In the genomic region with DNA sequence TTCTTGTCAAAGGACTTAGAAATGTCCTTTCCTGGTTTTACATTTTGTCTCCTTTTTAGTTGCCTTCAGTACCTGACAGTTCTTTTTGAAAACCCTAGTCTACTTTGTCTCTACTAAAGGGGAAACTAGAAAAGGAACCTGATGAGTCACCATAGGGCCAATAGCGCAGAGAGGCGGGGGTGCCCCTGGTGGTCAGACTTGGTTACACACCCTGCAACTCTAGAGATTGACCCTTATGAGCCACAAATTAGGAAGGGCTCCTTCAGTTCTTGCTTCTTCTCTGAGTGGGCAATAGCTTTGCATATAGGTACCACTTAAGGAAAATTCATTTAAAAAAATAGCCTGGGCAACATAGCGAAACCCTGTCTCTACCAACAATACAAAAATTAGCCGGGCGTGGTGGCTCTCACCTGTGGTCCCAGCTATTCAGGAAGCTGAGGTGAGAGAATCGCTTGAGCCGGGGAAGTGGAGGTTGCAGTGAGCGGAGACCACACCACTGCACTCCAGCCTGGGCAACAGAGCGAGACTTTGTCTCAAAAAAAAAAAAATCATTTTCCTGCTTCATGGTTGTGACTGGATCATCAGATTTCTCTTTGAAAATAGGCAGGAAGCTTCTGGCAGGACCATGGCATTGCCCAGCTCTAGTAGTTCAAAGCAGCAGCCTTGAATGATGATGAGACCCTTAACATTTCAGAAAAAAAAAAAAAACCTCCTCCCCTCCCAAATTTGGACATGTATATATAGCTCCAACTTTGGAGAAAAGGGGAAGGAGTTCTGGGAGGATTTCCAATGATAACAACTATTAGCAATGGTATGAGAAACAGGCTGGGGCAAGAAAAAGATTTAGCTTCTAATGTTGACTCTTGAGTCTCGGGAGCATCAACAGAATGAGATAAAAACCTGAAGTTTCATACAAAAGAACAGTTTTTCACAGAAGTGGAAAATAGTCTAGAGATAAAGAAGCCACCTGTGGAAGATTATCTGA, we compare ENCODE assay signal across 9 cellular contexts. TPM values are rescaled to one million over a fixed set of nuclear protein-coding genes. Genes with fewer than 3 reads are reported as not detected.
DNase-seq lines count a peak whose midpoint lies in the region; ATAC-seq and TF ChIP-seq lines count a peak whose summit lies in the region.
"Had no signal": no experiment of that assay in that cellular context is flagged by ENCODE, and none has a peak within 500 bp of the region (broad histone marks: within the 10 kb centered on the region; RNA-seq: fewer than 3 reads in every experiment).

No MANE protein-coding gene starts in this region.

- H2AFZ ChIP-seq in OCI-LY3 (ENCODE audit: low read depth, low read length) = peak overlapping the region; percentile 64; the same call in 1 of the 2 replicates

- H3K27ac ChIP-seq in OCI-LY3 (ENCODE audit: low read length) = peak overlapping the region; percentile 29
- H3K27ac ChIP-seq: SK-N-MC had no signal

- POLR2A ChIA-PET in BJ (lab: Charles Lee) = interaction anchor here (0.5 to 0.8 kb wide), 4 partner anchors 11 to 70 kb away, joined by 3 to 8 read pairs (median 4); no protein-coding TSS in a partner anchor

- peaks cover 13% of the 10 kb centered on the region for H3K9me3 Mint-ChIP-seq in nephron
- no peaks in the 10 kb centered on the region for H3K9me3 Mint-ChIP-seq in stimulated activated naive CD8-positive, alpha-beta T cell treated with anti-CD3 and anti-CD28 coated beads, Interleukin-15, amount 100 ng/mL, for 72 hours

- ATAC-seq in GM18907 (IDR thresholded peaks at IDR 0.05; ENCODE audit: unreplicated experiment) (peak; percentile 98), HG03097 (IDR thresholded peaks at IDR 0.05; ENCODE audit: low FRiP score, unreplicated experiment) (peak; percentile 94)
- peak; percentile 99 for ATAC-seq in stimulated activated naive CD8-positive, alpha-beta T cell treated with anti-CD3 and anti-CD28 coated beads, Interleukin-15, amount 100 ng/mL, for 72 hours

- H3K27me3 Mint-ChIP-seq in nephron (ENCODE audit: low read depth) = no peaks in the 10 kb centered on the region
- no peaks in the 10 kb centered on the region for H3K27me3 Mint-ChIP-seq in stimulated activated naive CD8-positive, alpha-beta T cell treated with anti-CD3 and anti-CD28 coated beads, Interleukin-15, amount 100 ng/mL, for 72 hours

- no peaks in the 10 kb centered on the region for H4K20me1 ChIP-seq in OCI-LY3 (ENCODE audit: insufficient read depth, low read length)

- CTCF ChIA-PET in BJ (lab: Yijun Ruan, JAX) = interaction anchor here (0.6 to 4.2 kb wide), 19 partner anchors 9 to 1173 kb away, joined by 3 to 28 read pairs (median 6); partner anchors contain the start of gene ZBTB38

- peak overlapping the region; percentile 62 for H3K4me2 ChIP-seq in OCI-LY3 (ENCODE audit: low read length)

- H3K9ac ChIP-seq in OCI-LY3 (ENCODE audit: low read length) = peak overlapping the region; percentile 13; the same call in 1 of the 2 replicates

- H3K36me3 ChIP-seq in BJ (ENCODE audit: control insufficient read depth, insufficient read depth, low read length) = peaks cover 19% of the 10 kb centered on the region
- H3K36me3 ChIP-seq in OCI-LY3 (replicated peaks; ENCODE audit: low read depth, low read length) = no peaks in the 10 kb centered on the region

- no peak for TF ChIP-seq POLR2A in erythroblast (IDR thresholded peaks at IDR 0.05; ENCODE audit: low read length)

- no peaks in the 10 kb centered on the region for H3K79me2 ChIP-seq in OCI-LY3 (ENCODE audit: low read length)

- no peaks in the 10 kb centered on the region for H3K27me3 ChIP-seq in BJ (ENCODE audit: control insufficient read depth, insufficient read depth, low read length)
- H3K27me3 ChIP-seq in OCI-LY3 (ENCODE audit: low read depth, low read length) = no peaks in the 10 kb centered on the region

- peaks cover 44% of the 10 kb centered on the region for H3K4me1 Mint-ChIP-seq in nephron
- H3K4me1 Mint-ChIP-seq in stimulated activated naive CD8-positive, alpha-beta T cell treated with anti-CD3 and anti-CD28 coated beads, Interleukin-15, amount 100 ng/mL, for 72 hours = peaks cover 25% of the 10 kb centered on the region

- no peak for DNase-seq in BJ (ENCODE audit: low read depth)
- DNase-seq in activated CD8-positive, alpha-beta memory T cell treated with anti-CD3 and anti-CD28 coated beads, Interleukin-2, amount 50 U/mL, for 48 hours = peak; percentile 87
- peak; percentile 83 to 88 for DNase-seq in erythroblast (lab: John Stamatoyannopoulos, UW)
- DNase-seq in stimulated activated naive CD8-positive, alpha-beta T cell treated with anti-CD3 and anti-CD28 coated beads, Interleukin-15, amount 100 ng/mL, for 72 hours = peak; percentile 74 to 77

- no peak overlapping the region for H3K4me3 ChIP-seq in BJ (ENCODE audit: low read depth, low read length)
- peak overlapping the region; percentile 56 for H3K4me3 ChIP-seq in OCI-LY3 (ENCODE audit: low read length)
- H3K4me3 ChIP-seq: SK-N-MC had no signal

- peaks cover 8% of the 10 kb centered on the region for H3K4me1 ChIP-seq in OCI-LY3 (ENCODE audit: low read length)

- H3K27ac Mint-ChIP-seq in nephron = peak overlapping the region; percentile 96 to 98 (median 97)
- peak overlapping the region in 1 of 2 donors; percentile 61 for H3K27ac Mint-ChIP-seq in stimulated activated naive CD8-positive, alpha-beta T cell treated with anti-CD3 and anti-CD28 coated beads, Interleukin-15, amount 100 ng/mL, for 72 hours

- H3K4me3 Mint-ChIP-seq in nephron = peak overlapping the region in 2 of 3 experiments; percentile 6 to 35
- H3K4me3 Mint-ChIP-seq in stimulated activated naive CD8-positive, alpha-beta T cell treated with anti-CD3 and anti-CD28 coated beads, Interleukin-15, amount 100 ng/mL, for 72 hours = no peak overlapping the region

- peaks cover 58% of the 10 kb centered on the region for H3K36me3 Mint-ChIP-seq in nephron (ENCODE audit: low read depth)

- TF ChIP-seq CTCF in BJ (IDR thresholded peaks at IDR 0.05; ENCODE audit: insufficient read depth, low read depth, low read length) = peak; percentile 82
- TF ChIP-seq CTCF in OCI-LY3 (IDR thresholded peaks at IDR 0.05; ENCODE audit: low read depth, low read length) = peak; percentile 83
- TF ChIP-seq CTCF in nephron (IDR thresholded peaks at IDR 0.05; ENCODE audit: unreplicated experiment in 3 of 3) = peak; percentile 60 to 62 (median 60)

- H3K9me3 ChIP-seq in OCI-LY3 (ENCODE audit: insufficient read depth, low read length) = no peaks in the 10 kb centered on the region

RNA-seq across cellular contexts. Expression of gene RASA2, which starts 45.2 kb away (rescaled TPM):
- 5.6 and 9.1 TPM in 2 replicates for polyA plus RNA-seq in BJ (2011; rRNA removed)
- polyA minus RNA-seq in BJ (2011; rRNA and poly(A)+ RNA removed) = 8.1 and 9.7 TPM in 2 replicates

Comparison
In these comparisons a context has a peak if more than half of its experiments do, and no peak if none do; other contexts are left out.
1. H3K4me3 Mint-ChIP-seq: peak in nephron (2 of 3); none in stimulated activated naive CD8-positive, alpha-beta T cell treated with anti-CD3 and anti-CD28 coated beads, Interleukin-15, amount 100 ng/mL, for 72 hours (0 of 2).
2. Peak in every context shown above with its lines, with median percentiles within 50 percentile points of each other: CTCF ChIP-seq and ATAC-seq.